Comparison of ENCODE assay signal across 18 cellular contexts in the genomic region with DNA sequence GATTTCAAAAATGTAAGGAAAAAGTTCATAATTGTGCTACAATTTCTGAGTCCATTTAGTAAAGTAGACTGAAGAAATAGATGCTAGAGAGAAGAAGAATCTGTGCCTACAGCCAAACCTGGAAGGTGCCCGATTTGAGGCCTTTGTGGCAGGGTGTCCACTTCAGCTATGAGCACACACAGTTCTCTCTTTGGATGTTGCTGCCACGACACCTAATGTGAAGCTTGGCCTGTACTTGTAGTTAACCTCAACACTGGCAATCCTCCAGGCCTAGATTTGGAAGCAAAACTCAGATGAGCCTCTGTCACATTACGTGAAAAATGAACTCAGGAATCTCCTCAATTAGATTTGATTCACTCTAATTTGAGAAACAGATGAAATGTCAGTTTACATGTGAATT.
DNase-seq lines count a peak whose midpoint lies in the region; ATAC-seq and TF ChIP-seq lines count a peak whose summit lies in the region.
"Had no signal": no experiment of that assay in that cellular context is flagged by ENCODE, and none has a peak within 500 bp of the region (broad histone marks: within the 10 kb centered on the region; RNA-seq: fewer than 3 reads in every experiment).

No MANE protein-coding gene starts in this region.

- no peak for TF ChIP-seq CTCF in BE2C (IDR thresholded peaks at IDR 0.05; ENCODE audit: low read depth, low read length)
- TF ChIP-seq CTCF in HCT116 (IDR thresholded peaks at IDR 0.05 in 2 of 3, conservative IDR thresholded peaks at IDR 0.05 in 1 of 3; ENCODE audit: borderline replicate concordance in 1 of 3, insufficient read depth in 1 of 3, low read depth in 2 of 3, low read length in 2 of 3) = no peak
- TF ChIP-seq CTCF in nephron progenitor cell (IDR thresholded peaks at IDR 0.05) = no peak

- H3K27ac Mint-ChIP-seq in nephron progenitor cell = no peak overlapping the region

- RAD21 ChIA-PET in HCT116 (lab: Charles Lee; ENCODE audit: low non-redundant PET in 1 of 2, low total read pairs in 2 of 2, uncharacterized antibody in 2 of 2, unreplicated experiment in 2 of 2) = no interaction called here

- no peak overlapping the region for H3K4me3 Mint-ChIP-seq in nephron progenitor cell

- CTCF ChIA-PET in HCT116 (lab: Charles Lee) = no interaction called here

- no peaks in the 10 kb centered on the region for H3K27me3 Mint-ChIP-seq in nephron progenitor cell (ENCODE audit: low read depth, poor library complexity)

- H3K27ac ChIP-seq in HCT116 (ENCODE audit: low read depth, low read length) (no peak overlapping the region), aorta (ENCODE audit: low read depth in 1 of 2, low read length in 2 of 2) (no peak overlapping the region)
- H3K27ac ChIP-seq: esophagus muscularis mucosa, vagina had no signal

- H3K27me3 ChIP-seq in BE2C = no peaks in the 10 kb centered on the region
- no peaks in the 10 kb centered on the region for H3K27me3 ChIP-seq in HCT116 (ENCODE audit: insufficient read depth, low read length)
- no peaks in the 10 kb centered on the region for H3K27me3 ChIP-seq in adipocyte (replicated peaks; ENCODE audit: control insufficient read depth, insufficient read depth, low read length)
- peaks cover 0 to 2% of the 10 kb centered on the region in 2 donors for H3K27me3 ChIP-seq in aorta (ENCODE audit: control insufficient read depth in 1 of 2, insufficient read depth in 2 of 2, low read length in 1 of 2)
- H3K27me3 ChIP-seq: esophagus muscularis mucosa, vagina had no signal

- H3K4me1 Mint-ChIP-seq in nephron progenitor cell = no peaks in the 10 kb centered on the region

- no peaks in the 10 kb centered on the region for H3K36me3 Mint-ChIP-seq in nephron progenitor cell (ENCODE audit: low read depth)

- H2AFZ ChIP-seq in HCT116 (ENCODE audit: low read depth, low read length, poor library complexity, severe bottlenecking) = peak overlapping the region; percentile 50

- H3K36me3 ChIP-seq in BE2C (no peaks in the 10 kb centered on the region), HCT116 (ENCODE audit: control insufficient read depth in 1 of 2, insufficient read depth in 2 of 2, low read length in 2 of 2) (no peaks in the 10 kb centered on the region), adipocyte (ENCODE audit: control insufficient read depth, insufficient read depth, low read length, severe bottlenecking) (no peaks in the 10 kb centered on the region), aorta (ENCODE audit: control insufficient read depth in 1 of 2, insufficient read depth in 2 of 2, low read length in 1 of 2) (no peaks in the 10 kb centered on the region)
- H3K36me3 ChIP-seq: esophagus muscularis mucosa, vagina had no signal

- POLR2A ChIA-PET in HCT116 (lab: Charles Lee) = no interaction called here

- H3K9ac ChIP-seq in HCT116 (ENCODE audit: low read length) = no peak overlapping the region
- H3K9ac ChIP-seq in adipocyte (ENCODE audit: low read length) = no peak overlapping the region

- H3K4me1 ChIP-seq in BE2C = no peaks in the 10 kb centered on the region
- peaks cover 0 to 6% of the 10 kb centered on the region in 2 experiments; a peak in 1 of 4 replicates for H3K4me1 ChIP-seq in HCT116 (ENCODE audit: control insufficient read depth in 1 of 2, insufficient read depth in 2 of 2, low read length in 2 of 2)
- no peaks in the 10 kb centered on the region for H3K4me1 ChIP-seq in adipocyte (ENCODE audit: control insufficient read depth, insufficient read depth, low read length)
- no peaks in the 10 kb centered on the region for H3K4me1 ChIP-seq in aorta (ENCODE audit: control insufficient read depth in 1 of 2, insufficient read depth in 2 of 2, low read length in 2 of 2)
- H3K4me1 ChIP-seq: esophagus muscularis mucosa, vagina had no signal

- ATAC-seq in HCT116 (no peak), HG03196 (IDR thresholded peaks at IDR 0.05; ENCODE audit: unreplicated experiment) (no peak), aorta (ENCODE audit: low FRiP score) (no peak)
- ATAC-seq: K562, left lobe of liver had no signal

- TF ChIP-seq RAD21 in HCT116 (IDR thresholded peaks at IDR 0.05; ENCODE audit: low read depth) = no peak

- BruUV-seq in HCT116 (replicated peaks; lab: Mats Ljungman, UMichigan) = no TSS peak

- no peaks in the 10 kb centered on the region for H3K9me3 Mint-ChIP-seq in nephron progenitor cell

- H3K4me3 ChIP-seq in BE2C (ENCODE audit: low read depth, low read length) (no peak overlapping the region), HCT116 (replicated peaks in 1 of 2; ENCODE audit: low read depth in 1 of 2, low read length in 2 of 2) (no peak overlapping the region), adipocyte (ENCODE audit: low read length) (no peak overlapping the region), aorta (ENCODE audit: low read length in 2 of 2) (no peak overlapping the region)
- H3K4me3 ChIP-seq: dorsolateral prefrontal cortex, esophagus muscularis mucosa, K562, vagina had no signal

- DNase-seq in BE2C (peak; percentile 23), HCT116 (ENCODE audit: low read depth, low spot score) (no peak), adipocyte (ENCODE audit: low read depth) (peak; percentile 24), fibroblast of peridontal ligament (ENCODE audit: extremely low read depth) (peak; percentile 8), nucleus accumbens (lab: John Stamatoyannopoulos, UW) (no peak), nephron progenitor cell (no peak), aorta (no peak)
- DNase-seq: activated CD8-positive, alpha-beta memory T cell treated with anti-CD3 and anti-CD28 coated beads for 24 hours; hippocampal formation; NCI-H187; posterior cingulate gyrus; T-helper 1 cell had no signal

- H3K79me2 ChIP-seq in HCT116 (ENCODE audit: insufficient read depth, low read length) = no peaks in the 10 kb centered on the region

- H3K9me2 ChIP-seq in HCT116 (ENCODE audit: insufficient read depth) = no peaks in the 10 kb centered on the region

- intact Hi-C loops in HCT116 (cut with micrococcal nuclease) = no loop called here
- intact Hi-C loops in aorta (cut with DNase I) = no loop called here

- no peak overlapping the region for H3K4me2 ChIP-seq in HCT116 (ENCODE audit: low read length)

- no peak for TF ChIP-seq POLR2A in HCT116 (IDR thresholded peaks at IDR 0.05; ENCODE audit: borderline replicate concordance, extremely low read depth, insufficient read depth, insufficient read length)

- H3K9me3 ChIP-seq in BE2C (no peaks in the 10 kb centered on the region), HCT116 (ENCODE audit: control insufficient read depth in 1 of 2, insufficient read depth in 1 of 2, low read depth in 1 of 2, low read length in 2 of 2) (no peaks in the 10 kb centered on the region), adipocyte (ENCODE audit: control insufficient read depth, low read length) (no peaks in the 10 kb centered on the region), aorta (ENCODE audit: control insufficient read depth, low read length) (no peaks in the 10 kb centered on the region)
- H3K9me3 ChIP-seq: esophagus muscularis mucosa, vagina had no signal

- H4K20me1 ChIP-seq in HCT116 (ENCODE audit: insufficient read depth) = no peaks in the 10 kb centered on the region

- 42 to 45% methylated on average over 3 of the region's 3 CpGs for WGBS in aorta, 2 donors

TF ChIP-seq in HCT116, 20 proteins besides CTCF, POLR2A, EP300 and RAD21:
- no peak for TF ChIP-seq CEBPB (IDR thresholded peaks at IDR 0.05; ENCODE audit: low read depth)
- no peak for TF ChIP-seq YY1 (IDR thresholded peaks at IDR 0.05; ENCODE audit: extremely low read depth, insufficient replicate concordance, low read depth, low read length)
- TF ChIP-seq CBX3 (IDR thresholded peaks at IDR 0.05; ENCODE audit: low read depth) = no peak
- no peak for TF ChIP-seq ELF1 (IDR thresholded peaks at IDR 0.05; ENCODE audit: borderline replicate concordance, low read depth)
- no peak for TF ChIP-seq SP1 (IDR thresholded peaks at IDR 0.05; ENCODE audit: low read depth)
- TF ChIP-seq TCF7L2 (IDR thresholded peaks at IDR 0.05; ENCODE audit: borderline replicate concordance, extremely low read depth, insufficient read depth, insufficient read length) = no peak
- TF ChIP-seq POLR2AphosphoS5 (IDR thresholded peaks at IDR 0.05; ENCODE audit: low read depth, low read length) = no peak
- no peak for TF ChIP-seq JUND (IDR thresholded peaks at IDR 0.05)

Comparison
In these comparisons a context has a peak if more than half of its experiments do, and no peak if none do; other contexts are left out.
1. DNase-seq: peak in BE2C (single experiment), adipocyte (single experiment) and fibroblast of peridontal ligament (single experiment); none in HCT116 (single experiment), nucleus accumbens (0 of 56), nephron progenitor cell (single experiment) and aorta (0 of 2).